ENCODE assay signal across 9 cellular contexts in genomic region chr15:99487337-99487730, GRCh38.
DNase-seq lines count a peak whose midpoint lies in the region; ATAC-seq and TF ChIP-seq lines count a peak whose summit lies in the region.
"Had no signal": no experiment of that assay in that cellular context is flagged by ENCODE, and none has a peak within 500 bp of the region (broad histone marks: within the 10 kb centered on the region; RNA-seq: fewer than 3 reads in every experiment).

No MANE protein-coding gene starts in this region.

- CTCF ChIA-PET in MCF 10A (lab: Yijun Ruan, JAX) = interaction anchor here (0.6 to 0.7 kb wide), 2 partner anchors 216 to 222 kb away, joined by 3 read pairs; no protein-coding TSS in a partner anchor
- CTCF ChIA-PET in activated CD8-positive, alpha-beta T cell treated with anti-CD3 and anti-CD28 coated beads for 36 hours (lab: Charles Lee) = interaction anchor here (0.6 to 2.4 kb wide), 2 partner anchors 95 to 217 kb away, joined by 5 to 9 read pairs; no protein-coding TSS in a partner anchor

- no peaks in the 10 kb centered on the region for H3K27me3 ChIP-seq in breast epithelium
- H3K27me3 ChIP-seq in lower lobe of right lung (ENCODE audit: low read depth) = no peaks in the 10 kb centered on the region
- no peaks in the 10 kb centered on the region for H3K27me3 ChIP-seq in transverse colon

- TF ChIP-seq POLR2A in breast epithelium (IDR thresholded peaks at IDR 0.05) (no peak), transverse colon (IDR thresholded peaks at IDR 0.05) (no peak)

- TF ChIP-seq EP300 in transverse colon (IDR thresholded peaks at IDR 0.05; ENCODE audit: low read depth) = no peak

- in situ Hi-C loops in transverse colon (cut with MboI; ENCODE audit: low pct_ligation_motif_present in 1 of 4, low pct_unique_long_range_greater_than_20kb in 1 of 4, low sequenced_read_pairs in 3 of 4) = no loop called here

- DNase-seq in breast epithelium (ENCODE audit: low spot score in 2 of 2) = no peak
- no peak for DNase-seq in MCF 10A (ENCODE audit: unreplicated experiment)
- no peak for DNase-seq in activated CD8-positive, alpha-beta T cell treated with anti-CD3 and anti-CD28 coated beads for 36 hours
- no peak for DNase-seq in lower lobe of right lung
- DNase-seq in transverse colon = no peak
- DNase-seq in T-helper 1 cell = no peak
- DNase-seq in retina = no peak
- DNase-seq: NCI-H526 had no signal

- H3K36me3 Mint-ChIP-seq in MCF 10A (ENCODE audit: insufficient read depth, unreplicated experiment) = no peaks in the 10 kb centered on the region
- no peaks in the 10 kb centered on the region for H3K36me3 Mint-ChIP-seq in activated CD8-positive, alpha-beta T cell treated with anti-CD3 and anti-CD28 coated beads for 36 hours (ENCODE audit: low read depth)

- BruUV-seq in MCF 10A (replicated peaks; lab: Mats Ljungman, UMichigan) = no TSS peak

- H3K4me3 Mint-ChIP-seq in MCF 10A (ENCODE audit: unreplicated experiment) = no peak overlapping the region
- H3K4me3 Mint-ChIP-seq in activated CD8-positive, alpha-beta T cell treated with anti-CD3 and anti-CD28 coated beads for 36 hours = peak overlapping the region; percentile 61

- H3K9me3 ChIP-seq in breast epithelium (no peaks in the 10 kb centered on the region), lower lobe of right lung (no peaks in the 10 kb centered on the region), transverse colon (no peaks in the 10 kb centered on the region)

- POLR2A ChIA-PET in MCF 10A (lab: Yijun Ruan, JAX) = interaction anchor here (1.4 to 2.1 kb wide), 3 partner anchors 10 to 80 kb away, joined by 5 to 15 read pairs (median 5); partner anchors contain the start of gene MEF2A
- POLR2A ChIA-PET in activated CD8-positive, alpha-beta T cell treated with anti-CD3 and anti-CD28 coated beads for 36 hours (lab: Charles Lee) = interaction anchor here (2.0 kb wide), 1 partner anchor 10 kb away, joined by 5 read pairs; no protein-coding TSS in a partner anchor

- TF ChIP-seq CTCF in breast epithelium (IDR thresholded peaks at IDR 0.05) (no peak), MCF 10A (IDR thresholded peaks at IDR 0.05; ENCODE audit: unreplicated experiment) (no peak), lower lobe of right lung (IDR thresholded peaks at IDR 0.05) (no peak), transverse colon (IDR thresholded peaks at IDR 0.05) (no peak)
- no peak for TF ChIP-seq CTCF in activated CD8-positive, alpha-beta T cell treated with anti-CD3 and anti-CD28 coated beads for 36 hours (IDR thresholded peaks at IDR 0.05)

- peaks cover 17% of the 10 kb centered on the region for H3K4me1 Mint-ChIP-seq in MCF 10A (ENCODE audit: insufficient read depth, unreplicated experiment)
- peaks cover 21% of the 10 kb centered on the region for H3K4me1 Mint-ChIP-seq in activated CD8-positive, alpha-beta T cell treated with anti-CD3 and anti-CD28 coated beads for 36 hours (ENCODE audit: low read depth)

- H3K27ac ChIP-seq in breast epithelium (peak overlapping the region; percentile 52 to 80), lower lobe of right lung (peak overlapping the region; percentile 77), transverse colon (peak overlapping the region; percentile 15 to 59 (median 46))

- H3K4me1 ChIP-seq in breast epithelium (no peaks in the 10 kb centered on the region), lower lobe of right lung (peaks cover 33% of the 10 kb centered on the region), transverse colon (peaks cover 7 to 17% (median 9%) of the 10 kb centered on the region in 4 donors)

- WGBS in transverse colon (ENCODE audit: low coverage in 1 of 2), 2 donors = 84% methylated on average over 5 of the region's 5 CpGs; no CpG with 5 or more reads in 1 of the 2 donors

- H3K4me3 ChIP-seq in breast epithelium (peak overlapping the region in 2 of 3 donors; percentile 50 to 73), lower lobe of right lung (no peak overlapping the region), transverse colon (no peak overlapping the region)

- H3K27ac Mint-ChIP-seq in MCF 10A (ENCODE audit: low read depth, unreplicated experiment) = no peak overlapping the region
- H3K27ac Mint-ChIP-seq in activated CD8-positive, alpha-beta T cell treated with anti-CD3 and anti-CD28 coated beads for 36 hours = no peak overlapping the region

- ATAC-seq in activated CD8-positive, alpha-beta T cell treated with anti-CD3 and anti-CD28 coated beads for 36 hours = no peak
- ATAC-seq in lower lobe of right lung = no peak
- no peak for ATAC-seq in HG03442 (IDR thresholded peaks at IDR 0.05; ENCODE audit: unreplicated experiment)

- H3K36me3 ChIP-seq in breast epithelium = no peaks in the 10 kb centered on the region
- H3K36me3 ChIP-seq in lower lobe of right lung = no peaks in the 10 kb centered on the region
- no peaks in the 10 kb centered on the region for H3K36me3 ChIP-seq in transverse colon

- no peaks in the 10 kb centered on the region for H3K9me3 Mint-ChIP-seq in MCF 10A (ENCODE audit: unreplicated experiment)
- no peaks in the 10 kb centered on the region for H3K9me3 Mint-ChIP-seq in activated CD8-positive, alpha-beta T cell treated with anti-CD3 and anti-CD28 coated beads for 36 hours

- no peaks in the 10 kb centered on the region for H3K27me3 Mint-ChIP-seq in MCF 10A (ENCODE audit: insufficient read depth, unreplicated experiment)
- H3K27me3 Mint-ChIP-seq in activated CD8-positive, alpha-beta T cell treated with anti-CD3 and anti-CD28 coated beads for 36 hours = peaks cover 3% of the 10 kb centered on the region

- intact Hi-C loops in breast epithelium (cut with DNase I; ENCODE audit: low total_unique reads) = no loop called here
- intact Hi-C loops in MCF 10A (cut with micrococcal nuclease) = no loop called here
- intact Hi-C loops in activated CD8-positive, alpha-beta T cell treated with anti-CD3 and anti-CD28 coated beads for 36 hours (cut with micrococcal nuclease) = no loop called here
- intact Hi-C loops in lower lobe of right lung (cut with DNase I) = no loop called here
- intact Hi-C loops in transverse colon (cut with DNase I; ENCODE audit: low total_unique reads) = no loop called here

Comparison
In these comparisons a context has a peak if more than half of its experiments do, and no peak if none do; other contexts are left out.
1. H3K4me3 ChIP-seq: peak in breast epithelium (2 of 3); none in lower lobe of right lung (single experiment) and transverse colon (0 of 4).
2. Peak in every context shown above with its lines, with median percentiles within 50 percentile points of each other: H3K27ac ChIP-seq.